8 cellular contexts compared by ENCODE assay signal in genomic region chr1:184035719-184036516, GRCh38. TPM values are rescaled to one million over a fixed set of nuclear protein-coding genes. Genes with fewer than 3 reads are reported as not detected.
DNase-seq lines count a peak whose midpoint lies in the region; ATAC-seq and TF ChIP-seq lines count a peak whose summit lies in the region.

No MANE protein-coding gene starts in this region.

- H3K27me3 ChIP-seq in psoas muscle (ENCODE audit: insufficient read depth in 3 of 3, low read length in 2 of 3), result no peaks in the 10 kb centered on the region

- H3K4me1 ChIP-seq in psoas muscle, result peaks cover 3% of the 10 kb centered on the region

- H3K36me3 ChIP-seq in SK-N-MC (ENCODE audit: insufficient read depth, low read length) (no peaks in the 10 kb centered on the region), psoas muscle (ENCODE audit: insufficient read depth in 1 of 2, low read depth in 1 of 2) (no peaks in the 10 kb centered on the region)

- WGBS in psoas muscle, 3 donors, result 24 to 31% (median 26%) methylated on average over 31 of the region's 31 CpGs

- H3K9ac ChIP-seq in SK-N-MC (ENCODE audit: insufficient read length), result peak overlapping the region; percentile 88

- no peaks in the 10 kb centered on the region for H3K9me3 ChIP-seq in SK-N-MC (ENCODE audit: low read depth, low read length)
- no peaks in the 10 kb centered on the region for H3K9me3 ChIP-seq in psoas muscle

- DNase-seq in SK-N-MC (ENCODE audit: low read depth, low spot score) (no peak), globus pallidus (ENCODE audit: low spot score) (peak; percentile 71), psoas muscle (peak in 1 of 2 donors; percentile 64), NCI-H1417 (lab: John Stamatoyannopoulos, UW) (no peak), NCI-H2081 treated with DMSO at 0.1 percent for 48 hours (lab: John Stamatoyannopoulos, UW) (no peak)
- DNase-seq in activated CD8-positive, alpha-beta memory T cell treated with anti-CD3 and anti-CD28 coated beads, Interleukin-2, amount 50 U/mL, for 4 hours, result no peak

- H3K27ac ChIP-seq in SK-N-MC (0 out of 2 replicates have a peak overlapping the region, but pooled peaks have one; percentile 9), psoas muscle (peak overlapping the region; percentile 82)

- H3K4me3 ChIP-seq in SK-N-MC, result peak overlapping the region; percentile 91
- H3K4me3 ChIP-seq in psoas muscle, result peak overlapping the region; percentile 75

- TF ChIP-seq CTCF in psoas muscle (IDR thresholded peaks at IDR 0.05), result no peak

- intact Hi-C loops in psoas muscle (cut with DNase I), result loop anchor here (5.0 to 10.0 kb wide), 3 partner anchors 34 to 51 kb away; no protein-coding TSS in a partner anchor

- ATAC-seq in GM19023 (IDR thresholded peaks at IDR 0.05; ENCODE audit: unreplicated experiment) (peak; percentile 8), psoas muscle (peak in 1 of 4 donors; percentile 3), HG03521 (IDR thresholded peaks at IDR 0.05; ENCODE audit: unreplicated experiment) (no peak)

RNA-seq across cellular contexts. Expression of gene COLGALT2, which starts 1.6 kb away (rescaled TPM):
- 10 to 100 TPM in 1 of 4 donors, 1 to 10 TPM in 3; 2.1 to 15.5 (median 6.4) TPM for total RNA-seq in psoas muscle
- polyA plus RNA-seq in psoas muscle, result 1 to 10 TPM in 2 of 3 donors, under 1 TPM in 1; 0.83 to 1.9 (median 1.4) TPM

RNA-seq across cellular contexts. Expression of gene TSEN15, which starts 15.6 kb away (rescaled TPM):
- total RNA-seq in psoas muscle, result 10 to 100 TPM; 21.0 to 32.1 (median 25.0) TPM
- polyA plus RNA-seq in psoas muscle, result 10 to 100 TPM; 15.9 to 38.7 (median 19.3) TPM
